ENCODE assay signal across 23 cellular contexts in genomic region chr7:101248276-101248675, GRCh38. TPM values are rescaled to one million over a fixed set of nuclear protein-coding genes. Genes with fewer than 3 reads are reported as not detected.
"Had no signal": no experiment of that assay in that cellular context is flagged by ENCODE, and none has a peak within 500 bp of the region (broad histone marks: within the 10 kb centered on the region; RNA-seq: fewer than 3 reads in every experiment).

No MANE protein-coding gene starts in this region.

- H2AFZ ChIP-seq: hepatocyte had no signal

- H3K27ac Mint-ChIP-seq: activated CD4-positive, alpha-beta memory T cell treated with anti-CD3 and anti-CD28 coated beads, Interleukin-2, amount 10 ng/mL, durations not matched to agents 7 days and 5 days; activated CD8-positive, alpha-beta memory T cell treated with anti-CD3 and anti-CD28 coated beads, Interleukin-2, amount 10 ng/mL, durations not matched to agents 7 days and 5 days; activated naive CD4-positive, alpha-beta T cell treated with anti-CD3 and anti-CD28 coated beads, Interleukin-2, amount 10 ng/mL, durations not matched to agents 7 days and 5 days; stimulated activated memory B cell treated with anti-CD40 and anti-IgM and Interleukin-4, amounts not matched to agents 10 μg/mL and 1 μg/mL and 100 μg/mL, for 72 hours had no signal

- H3K4me2 ChIP-seq: hepatocyte had no signal

- H3K27me3 ChIP-seq: hepatocyte, spleen, testis, upper lobe of right lung had no signal

- H3K4me3 Mint-ChIP-seq: activated CD4-positive, alpha-beta memory T cell treated with anti-CD3 and anti-CD28 coated beads, Interleukin-2, amount 10 ng/mL, durations not matched to agents 7 days and 5 days; activated CD8-positive, alpha-beta memory T cell treated with anti-CD3 and anti-CD28 coated beads, Interleukin-2, amount 10 ng/mL, durations not matched to agents 7 days and 5 days; activated naive CD4-positive, alpha-beta T cell treated with anti-CD3 and anti-CD28 coated beads, Interleukin-2, amount 10 ng/mL, durations not matched to agents 7 days and 5 days; effector memory CD8-positive, alpha-beta T cell; stimulated activated memory B cell treated with anti-CD40 and anti-IgM and Interleukin-4, amounts not matched to agents 10 μg/mL and 1 μg/mL and 100 μg/mL, for 72 hours had no signal

- ATAC-seq: activated CD8-positive, alpha-beta memory T cell treated with anti-CD3 and anti-CD28 coated beads, Interleukin-2, amount 10 ng/mL, durations not matched to agents 7 days and 5 days; effector memory CD8-positive, alpha-beta T cell; left cardiac atrium; natural killer cell; stimulated activated memory B cell treated with anti-CD40 and anti-IgM and Interleukin-4, amounts not matched to agents 10 μg/mL and 1 μg/mL and 100 μg/mL, for 72 hours; upper lobe of right lung had no signal

- DNase-seq: activated CD4-positive, alpha-beta memory T cell treated with anti-CD3 and anti-CD28 coated beads, Interleukin-2, amount 10 ng/mL, durations not matched to agents 7 days and 5 days; activated CD4-positive, alpha-beta T cell treated with anti-CD3 and anti-CD28 coated beads for 48 hours; activated CD4-positive, CD25-positive, alpha-beta regulatory T cell; activated CD8-positive, alpha-beta memory T cell treated with anti-CD3 and anti-CD28 coated beads, Interleukin-2, amount 10 ng/mL, durations not matched to agents 7 days and 5 days; activated naive CD4-positive, alpha-beta T cell treated with anti-CD3 and anti-CD28 coated beads, Interleukin-2, amount 10 ng/mL, durations not matched to agents 7 days and 5 days; amniotic stem cell; caudate nucleus; effector memory CD8-positive, alpha-beta T cell; foreskin fibroblast; left cardiac atrium; natural killer cell; nucleus accumbens; retina; spleen; stimulated activated CD4-positive, alpha-beta T cell treated with anti-CD3 and anti-CD28 coated beads, Interleukin-4, amount 100 ng/mL, for 4 hours; T-helper 9 cell; testis; upper lobe of right lung had no signal

- H3K27ac ChIP-seq: epithelial cell of prostate, hepatocyte, spleen, testis, upper lobe of right lung had no signal

- H3K4me3 ChIP-seq: hepatocyte, spleen, testis, upper lobe of right lung had no signal

- H3K9me3 ChIP-seq: spleen, testis, upper lobe of right lung had no signal

- H3K27me3 Mint-ChIP-seq: activated CD4-positive, alpha-beta memory T cell treated with anti-CD3 and anti-CD28 coated beads, Interleukin-2, amount 10 ng/mL, durations not matched to agents 7 days and 5 days; activated CD8-positive, alpha-beta memory T cell treated with anti-CD3 and anti-CD28 coated beads, Interleukin-2, amount 10 ng/mL, durations not matched to agents 7 days and 5 days; activated naive CD4-positive, alpha-beta T cell treated with anti-CD3 and anti-CD28 coated beads, Interleukin-2, amount 10 ng/mL, durations not matched to agents 7 days and 5 days; effector memory CD8-positive, alpha-beta T cell; stimulated activated memory B cell treated with anti-CD40 and anti-IgM and Interleukin-4, amounts not matched to agents 10 μg/mL and 1 μg/mL and 100 μg/mL, for 72 hours had no signal

- H3K9me3 Mint-ChIP-seq: activated CD4-positive, alpha-beta memory T cell treated with anti-CD3 and anti-CD28 coated beads, Interleukin-2, amount 10 ng/mL, durations not matched to agents 7 days and 5 days; activated naive CD4-positive, alpha-beta T cell treated with anti-CD3 and anti-CD28 coated beads, Interleukin-2, amount 10 ng/mL, durations not matched to agents 7 days and 5 days; effector memory CD8-positive, alpha-beta T cell; natural killer cell; stimulated activated memory B cell treated with anti-CD40 and anti-IgM and Interleukin-4, amounts not matched to agents 10 μg/mL and 1 μg/mL and 100 μg/mL, for 72 hours had no signal

RNA-seq across cellular contexts. Expression of gene MOGAT3, which starts 47.4 kb away (rescaled TPM):
- total RNA-seq: activated CD4-positive, alpha-beta memory T cell treated with anti-CD3 and anti-CD28 coated beads, Interleukin-2, amount 10 ng/mL, durations not matched to agents 7 days and 5 days; activated CD8-positive, alpha-beta memory T cell treated with anti-CD3 and anti-CD28 coated beads, Interleukin-2, amount 10 ng/mL, durations not matched to agents 7 days and 5 days; dermis microvascular lymphatic vessel endothelial cell; left cardiac atrium; lower leg skin; natural killer cell; spleen; testis; upper lobe of right lung had no signal
- polyA plus RNA-seq: spleen had no signal
